Comparison of ENCODE assay signal across 8 cellular contexts in genomic region chr5:96808868-96809558, GRCh38. TPM values are rescaled to one million over a fixed set of nuclear protein-coding genes. Genes with fewer than 3 reads are reported as not detected.
A peak's percentile ranks its signal among the peaks of the same experiment; 100 is the strongest.
DNase-seq lines count a peak whose midpoint lies in the region; ATAC-seq, FAIRE-seq and TF ChIP-seq lines count a peak whose summit lies in the region.

No MANE protein-coding gene starts in this region.

- no peak overlapping the region for H2BK5ac ChIP-seq in IMR-90 (ENCODE audit: low read depth, low read length, poor library complexity, severe bottlenecking)

- intact Hi-C loops in IMR-90 (cut with micrococcal nuclease) (loop anchor here (1.0 kb wide), 1 partner anchor 126 kb away; no protein-coding TSS in a partner anchor), GM12878 (cut with micrococcal nuclease; ENCODE audit: unreplicated experiment) (loop anchor here (1.0 to 2.0 kb wide), 3 partner anchors 7 to 126 kb away; no protein-coding TSS in a partner anchor)
- intact Hi-C loops in naive thymus-derived CD4-positive, alpha-beta T cell (cut with micrococcal nuclease), result loop anchor here (1.0 to 10.0 kb wide), 12 partner anchors 7 to 1963 kb away; partner anchors contain the start of genes ELL2 (in 2 of the 2), ERAP2 (in 1 of the 2), GLRX (in 1 of the 2) and RGMB (in 1 of the 2)

- H2BK15ac ChIP-seq in IMR-90 (ENCODE audit: low read depth, low read length), result peak overlapping the region; percentile 86; the same call in 2 of the 3 replicates

- no TSS peak for BruUV-seq in IMR-90 (replicated peaks; lab: Mats Ljungman, UMichigan)
- no TSS peak for BruUV-seq in GM12878 (replicated peaks; lab: Mats Ljungman, UMichigan)

- peak overlapping the region; percentile 98 to 100 (median 100) for H3K27ac Mint-ChIP-seq in naive thymus-derived CD4-positive, alpha-beta T cell

- 0 out of 2 replicates have a peak overlapping the region, but pooled peaks have one; percentile 89 for H3K23ac ChIP-seq in IMR-90 (ENCODE audit: low read depth, low read length)

- H3K9me1 ChIP-seq in IMR-90 (ENCODE audit: insufficient read depth, low read length), result no peaks in the 10 kb centered on the region

- H3K9me3 ChIP-seq in IMR-90 (ENCODE audit: control insufficient read depth, insufficient read depth, low read length) (no peaks in the 10 kb centered on the region), GM12878 (replicated peaks; ENCODE audit: control insufficient read depth, insufficient read depth, low read length) (no peaks in the 10 kb centered on the region)
- no peaks in the 10 kb centered on the region for H3K9me3 ChIP-seq in naive thymus-derived CD4-positive, alpha-beta T cell (ENCODE audit: control insufficient read depth in 2 of 3, low read length in 3 of 3)

- peak overlapping the region; percentile 91 for H2BK120ac ChIP-seq in IMR-90 (ENCODE audit: low read depth, low read length)

- H3K36me3 ChIP-seq in IMR-90 (ENCODE audit: control insufficient read depth, insufficient read depth, low read length), result no peaks in the 10 kb centered on the region
- H3K36me3 ChIP-seq in GM12878 (ENCODE audit: control insufficient read depth in 2 of 2, insufficient read depth in 2 of 2, low read length in 1 of 2), result no peaks in the 10 kb centered on the region
- H3K36me3 ChIP-seq in naive thymus-derived CD4-positive, alpha-beta T cell (ENCODE audit: control insufficient read depth in 2 of 3, insufficient read depth in 3 of 3, low read length in 3 of 3), result peaks cover 0 to 7% (median 0%) of the 10 kb centered on the region in 3 experiments

- peaks cover 45 to 92% (median 84%) of the 10 kb centered on the region in 7 donors for H3K4me1 Mint-ChIP-seq in naive thymus-derived CD4-positive, alpha-beta T cell

- ATAC-seq in IMR-90 (ENCODE audit: low read depth) (no peak), GM12878 (no peak), HG03432 (IDR thresholded peaks at IDR 0.05; ENCODE audit: unreplicated experiment) (no peak), HG03571 (IDR thresholded peaks at IDR 0.05; ENCODE audit: unreplicated experiment) (no peak)
- no peak for ATAC-seq in naive thymus-derived CD4-positive, alpha-beta T cell

- RAD21 ChIA-PET in GM12878 (lab: Charles Lee; ENCODE audit: unreplicated experiment), result interaction anchor here (0.8 to 3.6 kb wide), 10 partner anchors 9 to 154 kb away, joined by 3 to 28 read pairs (median 4); partner anchors contain the start of gene ERAP2

- H3K4me3 ChIP-seq in IMR-90 (ENCODE audit: insufficient read depth, low read depth, low read length), result no peak overlapping the region
- H3K4me3 ChIP-seq in GM12878, result peak overlapping the region; percentile 76; the same call in 1 of the 2 replicates
- H3K4me3 ChIP-seq in naive thymus-derived CD4-positive, alpha-beta T cell (ENCODE audit: low read length), result no peak overlapping the region

- H3K79me2 ChIP-seq in GM12878 (ENCODE audit: control insufficient read depth, insufficient read depth, low read length), result peaks cover 38% of the 10 kb centered on the region

- no peak for TF ChIP-seq CTCF in 22Rv1 (IDR thresholded peaks at IDR 0.05)
- no peak for TF ChIP-seq CTCF in IMR-90 (conservative IDR thresholded peaks at IDR 0.05; ENCODE audit: low read depth, low read length)
- no peak for TF ChIP-seq CTCF in GM12878 (IDR thresholded peaks at IDR 0.05 in 2 of 3, conservative IDR thresholded peaks at IDR 0.05 in 1 of 3; ENCODE audit: control insufficient read depth in 2 of 3, extremely low read depth in 1 of 3, insufficient read depth in 1 of 3, low read depth in 3 of 3, low read length in 3 of 3)

- H3K9ac ChIP-seq in IMR-90 (ENCODE audit: low read depth, low read length) (no peak overlapping the region), GM12878 (ENCODE audit: control insufficient read depth, insufficient read depth, low read length) (peak overlapping the region; percentile 96)

- SMC1A ChIA-PET in GM12878 (lab: Charles Lee; ENCODE audit: uncharacterized antibody, unreplicated experiment), result interaction anchor here (0.9 to 5.0 kb wide), 16 partner anchors 8 to 155 kb away, joined by 3 to 24 read pairs (median 4); partner anchors contain the start of gene ERAP2

- dilution Hi-C loops in IMR-90 (cut with HindIII; ENCODE audit: low sequenced_read_pairs, unreplicated experiment), result no loop called here

- H3K56ac ChIP-seq in IMR-90 (ENCODE audit: extremely low read depth, insufficient read depth, low read length), result no peak overlapping the region

- H3K4me3 Mint-ChIP-seq in naive thymus-derived CD4-positive, alpha-beta T cell, result peak overlapping the region; percentile 90 to 100 (median 96)

- H4K8ac ChIP-seq in IMR-90 (ENCODE audit: low read depth in 2 of 2, low read length in 2 of 2), result peak overlapping the region; percentile 72 to 97

- peaks cover 9 to 20% of the 10 kb centered on the region in 2 experiments; a peak in 3 of 4 replicates for H3K79me1 ChIP-seq in IMR-90 (ENCODE audit: low read depth in 1 of 2, low read length in 2 of 2)

- H3K4me2 ChIP-seq in IMR-90 (ENCODE audit: low read depth, low read length), result no peak overlapping the region; the same call in 1 of the 2 replicates
- peak overlapping the region; percentile 95; the same call in 1 of the 2 replicates for H3K4me2 ChIP-seq in GM12878 (ENCODE audit: control insufficient read depth, insufficient read depth)

- no peak for TF ChIP-seq POLR2A in IMR-90 (IDR thresholded peaks at IDR 0.05; ENCODE audit: low read depth, low read length)
- TF ChIP-seq POLR2A in GM12878 (IDR thresholded peaks at IDR 0.05; ENCODE audit: low read depth, low read length), result no peak

- H2AK9ac ChIP-seq in IMR-90 (replicated peaks; ENCODE audit: low read depth, low read length, poor library complexity), result peak overlapping the region; percentile 26

- H3K4me1 ChIP-seq in IMR-90 (ENCODE audit: control insufficient read depth, insufficient read depth, low read length) (no peaks in the 10 kb centered on the region), GM12878 (ENCODE audit: control insufficient read depth, insufficient read depth, low read length) (peaks cover 3% of the 10 kb centered on the region)
- H3K4me1 ChIP-seq in naive thymus-derived CD4-positive, alpha-beta T cell (ENCODE audit: control insufficient read depth in 2 of 2, insufficient read depth in 2 of 2, low read length in 2 of 2), result peaks cover 25 to 57% of the 10 kb centered on the region in 2 donors

- peak overlapping the region; percentile 95 for H2AK5ac ChIP-seq in IMR-90 (ENCODE audit: low read depth, low read length)

- 0 out of 2 replicates have a peak overlapping the region, but pooled peaks have one; percentile 47 for H2BK20ac ChIP-seq in IMR-90 (ENCODE audit: low read depth, low read length)

- H3K27me3 ChIP-seq in IMR-90 (ENCODE audit: control insufficient read depth, insufficient read depth, low read length) (no peaks in the 10 kb centered on the region), GM12878 (replicated peaks in 1 of 2; ENCODE audit: control insufficient read depth in 2 of 2, insufficient read depth in 2 of 2, low read length in 1 of 2) (no peaks in the 10 kb centered on the region)
- H3K27me3 ChIP-seq in naive thymus-derived CD4-positive, alpha-beta T cell (ENCODE audit: control insufficient read depth in 2 of 2, insufficient read depth in 2 of 2, low read length in 2 of 2), result no peaks in the 10 kb centered on the region

- in situ Hi-C loops in IMR-90 (cut with MboI; ENCODE audit: low sequenced_read_pairs), result no loop called here
- in situ Hi-C loops in GM12878 (cut with MboI), result no loop called here

- H4K5ac ChIP-seq in IMR-90 (ENCODE audit: low read depth, low read length), result peak overlapping the region; percentile 86

- CTCF ChIA-PET in IMR-90 (lab: Yijun Ruan, JAX), result interaction anchor here (0.7 to 1.0 kb wide), 2 partner anchors 18 to 61 kb away, joined by 3 to 5 read pairs; no protein-coding TSS in a partner anchor
- CTCF ChIA-PET in GM12878 (lab: Yijun Ruan, JAX), result interaction anchor here (1.0 to 5.2 kb wide), 10 partner anchors 12 to 357 kb away, joined by 3 to 50 read pairs (median 4); no protein-coding TSS in a partner anchor
- CTCF ChIA-PET in naive thymus-derived CD4-positive, alpha-beta T cell (lab: Charles Lee), result interaction anchor here (1.3 to 3.9 kb wide), 6 partner anchors 8 to 91 kb away, joined by 3 to 25 read pairs (median 4); no protein-coding TSS in a partner anchor

- no peak for FAIRE-seq in GM12878 (lab: Jason Lieb, UNC)

- peaks cover 0 to 2% (median 0%) of the 10 kb centered on the region in 5 donors for H3K27me3 Mint-ChIP-seq in naive thymus-derived CD4-positive, alpha-beta T cell

- H3K18ac ChIP-seq in IMR-90 (ENCODE audit: low read depth, low read length), result no peak overlapping the region

- POLR2A ChIA-PET in IMR-90 (lab: Charles Lee; ENCODE audit: unreplicated experiment), result interaction anchor here (0.6 to 1.5 kb wide), 3 partner anchors 12 to 53 kb away, joined by 3 to 6 read pairs (median 3); no protein-coding TSS in a partner anchor
- POLR2A ChIA-PET in GM12878 (lab: Charles Lee), result interaction anchor here (0.5 to 3.5 kb wide), 17 partner anchors 7 to 154 kb away, joined by 3 to 21 read pairs (median 5); partner anchors contain the start of genes ERAP2 and LNPEP
- POLR2A ChIA-PET in naive thymus-derived CD4-positive, alpha-beta T cell (lab: Charles Lee), result interaction anchor here (0.6 to 5.5 kb wide), 28 partner anchors 7 to 985 kb away, joined by 3 to 212 read pairs (median 4); partner anchors contain the start of genes CAST, ERAP2 and LNPEP

- DNase-seq in IMR-90, result no peak
- DNase-seq in GM12878 (ENCODE audit: low read depth, low spot score), result no peak
- peak in 1 of 9 donors; percentile 11 for DNase-seq in naive thymus-derived CD4-positive, alpha-beta T cell
- DNase-seq in stimulated activated naive CD4-positive, alpha-beta T cell treated with Interleukin-2 at 50 U/mL for 16 hours (lab: John Stamatoyannopoulos, UW), result no peak
- no peak for DNase-seq in cerebellum (ENCODE audit: low spot score)

- no peak for TF ChIP-seq EP300 in GM12878 (IDR thresholded peaks at IDR 0.05; ENCODE audit: borderline replicate concordance in 1 of 2, control insufficient read depth in 1 of 2, low read depth in 2 of 2, low read length in 2 of 2)

- peaks cover 0 to 10% (median 0%) of the 10 kb centered on the region in 11 donors for H3K9me3 Mint-ChIP-seq in naive thymus-derived CD4-positive, alpha-beta T cell

- no peaks in the 10 kb centered on the region for H4K20me1 ChIP-seq in IMR-90 (ENCODE audit: insufficient read depth, low read length)
- no peaks in the 10 kb centered on the region for H4K20me1 ChIP-seq in GM12878 (ENCODE audit: control insufficient read depth, insufficient read depth)

- 100% methylated on average over 3 of the region's 8 CpGs; no CpG with 5 or more reads in 1 of the 2 experiments for WGBS in IMR-90 (ENCODE audit: extremely low coverage in 2 of 2, insufficient read length in 1 of 2), 2 experiments
- over 99% methylated on average over 8 of the region's 8 CpGs for WGBS in GM12878 (ENCODE audit: insufficient coverage, insufficient replicate concordance, low lambda C conversion rate, missing lambda C conversion rate)

- peak overlapping the region; percentile 92 for H3K4ac ChIP-seq in IMR-90 (ENCODE audit: low read depth, low read length)

- TF ChIP-seq RAD21 in IMR-90 (IDR thresholded peaks at IDR 0.05; ENCODE audit: low read length), result no peak
- TF ChIP-seq RAD21 in GM12878 (IDR thresholded peaks at IDR 0.05; ENCODE audit: insufficient read depth, low read depth, low read length), result no peak

- H2AFZ ChIP-seq in IMR-90 (replicated peaks; ENCODE audit: low read length, poor library complexity) (peak overlapping the region; percentile 37), GM12878 (ENCODE audit: control insufficient read depth, low read depth, low read length) (peak overlapping the region; percentile 98)

- H3K14ac ChIP-seq in IMR-90 (replicated peaks; ENCODE audit: low read depth, low read length), result peak overlapping the region; percentile 93; the same call in 1 of the 2 replicates

- peaks cover 0 to 18% (median 9%) of the 10 kb centered on the region in 5 donors for H3K36me3 Mint-ChIP-seq in naive thymus-derived CD4-positive, alpha-beta T cell

- peak overlapping the region; percentile 79; the same call in 1 of the 2 replicates for H4K91ac ChIP-seq in IMR-90 (ENCODE audit: insufficient read depth, low read depth, low read length)

- H3K27ac ChIP-seq in 22Rv1, result peak overlapping the region; percentile 95
- no peak overlapping the region for H3K27ac ChIP-seq in IMR-90 (ENCODE audit: insufficient read depth, low read length)
- H3K27ac ChIP-seq in GM12878 (ENCODE audit: control insufficient read depth, insufficient read depth), result peak overlapping the region; percentile 95
- peak overlapping the region; percentile 99 for H3K27ac ChIP-seq in naive thymus-derived CD4-positive, alpha-beta T cell (ENCODE audit: low read depth, low read length)

RNA-seq across cellular contexts. Expression of gene ERAP1, which starts 1.3 kb away (rescaled TPM):
- total RNA-seq in IMR-90 (2012; rRNA removed) (17.8 and 22.2 TPM in 2 replicates), GM12878 (2014; rRNA removed) (57.4 and 63.4 TPM in 2 replicates), GM12878 (2014; rRNA removed; fragmentation: Illumina TruSeq; extraction: Trizol) (63.2 and 64.9 TPM in 2 replicates), GM12878 (2021) (85.8 and 89.6 TPM in 2 replicates), cerebellum (16.1 TPM)
- polyA plus RNA-seq in IMR-90 (2012; rRNA removed) (24.2 and 27.2 TPM in 2 replicates), GM12878 (2011; rRNA removed) (76.2 and 90.7 TPM in 2 replicates), GM12878 (2014; fragmentation: Illumina TruSeq; extraction: Trizol) (76.6 and 98.1 TPM in 2 replicates), GM12878 (2014; fragmentation: Nextera tagmentation; extraction: Ambion mirVana) (1 to 10 TPM; 6.9 to 9.0 TPM), GM12878 (2014; rRNA removed) (47.4 and 47.9 TPM in 2 replicates), GM12878 (2016; fragmentation: Nextera tagmentation; extraction: Ambion mirVana) (10 to 100 TPM; 45.5 to 53.3 TPM)
- 6.1 and 12.0 TPM in 2 replicates for polyA plus RNA-seq in IMR-90 (2012; cell fraction: cytosol; rRNA removed)
- polyA plus RNA-seq in IMR-90 (2012; cell fraction: nucleus; rRNA removed; ENCODE audit: low replicate concordance), result 10.4 and 31.9 TPM in 2 replicates
- 200 and 221 TPM in 2 replicates for total RNA-seq in GM12878 (2013; cell fraction: nucleolus; rRNA removed)
- polyA plus RNA-seq in GM12878 (2011; ENCODE audit: low read depth), result 29.9 TPM
- polyA plus RNA-seq in GM12878 (2011; cell fraction: cytosol; rRNA removed), result 79.7 and 104 TPM in 2 replicates
- 118 and 121 TPM in 2 replicates for polyA plus RNA-seq in GM12878 (2011; cell fraction: nucleus; rRNA removed)
- polyA plus RNA-seq in GM12878 (2012), result 36.7 and 41.1 TPM in 2 replicates
- polyA minus RNA-seq in GM12878 (2011; rRNA and poly(A)+ RNA removed), result 131 and 370 TPM in 2 replicates
- polyA minus RNA-seq in GM12878 (2011; cell fraction: cytosol; rRNA and poly(A)+ RNA removed), result 30.1 and 34.2 TPM in 2 replicates
- 43.2 and 78.0 TPM in 2 replicates for polyA minus RNA-seq in GM12878 (2011; cell fraction: nucleus; rRNA and poly(A)+ RNA removed)
- total RNA-seq in naive thymus-derived CD4-positive, alpha-beta T cell, result 100 to 1,000 TPM in 3 of 5 experiments, 10 to 100 TPM in 2; 79.0 to 184 (median 153) TPM
- 10 to 100 TPM; 50.4 to 72.6 TPM for polyA plus RNA-seq in naive thymus-derived CD4-positive, alpha-beta T cell
